8 cellular contexts compared by ENCODE assay signal in the genomic region with DNA sequence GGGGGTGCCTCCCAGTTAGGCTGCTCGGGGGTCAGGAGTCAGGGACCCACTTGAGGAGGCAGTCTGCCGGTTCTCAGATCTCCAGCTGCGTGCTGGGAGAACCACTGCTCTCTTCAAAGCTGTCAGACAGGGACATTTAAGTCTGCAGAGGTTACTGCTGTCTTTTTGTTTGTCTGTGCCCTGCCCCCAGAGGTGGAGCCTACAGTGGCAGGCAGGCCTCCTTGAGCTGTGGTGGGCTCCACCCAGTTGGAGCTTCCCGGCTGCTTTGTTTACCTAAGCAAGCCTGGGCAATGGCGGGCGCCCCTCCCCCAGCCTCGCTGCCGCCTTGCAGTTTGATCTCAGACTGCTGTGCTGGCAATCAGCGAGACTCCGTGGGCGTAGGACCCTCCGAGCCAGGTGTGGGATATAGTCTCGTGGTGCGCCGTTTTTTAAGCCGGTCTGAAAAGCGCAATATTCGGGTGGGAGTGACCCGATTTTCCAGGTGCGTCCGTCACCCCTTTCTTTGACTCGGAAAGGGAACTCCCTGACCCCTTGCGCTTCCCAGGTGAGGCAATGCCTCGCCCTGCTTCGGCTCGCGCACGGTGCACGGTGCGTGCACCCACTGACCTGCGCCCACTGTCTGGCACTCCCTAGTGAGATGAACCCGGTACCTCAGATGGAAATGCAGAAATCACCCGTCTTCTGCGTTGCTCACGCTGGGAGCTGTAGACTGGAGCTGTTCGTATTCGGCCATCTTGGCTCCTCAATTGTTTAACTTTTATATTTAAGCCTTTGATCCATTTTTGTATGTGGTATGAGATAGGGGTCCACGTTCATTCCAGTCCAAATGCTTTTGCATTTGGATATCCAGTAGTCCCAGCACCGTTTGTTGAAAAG.
A peak's percentile ranks its signal among the peaks of the same experiment; 100 is the strongest.
DNase-seq lines count a peak whose midpoint lies in the region; ATAC-seq, FAIRE-seq and TF ChIP-seq lines count a peak whose summit lies in the region.
"Not testable (repeated sequence)": the region's sequence is repeated elsewhere in the genome, so short reads cannot be mapped to it uniquely, and the experiment has no call there.

No MANE protein-coding gene starts in this region.

- not testable (repeated sequence) for H2AFZ ChIP-seq in mammary epithelial cell (ENCODE audit: low read depth, low read length)

- POLR2A ChIA-PET in A549 (lab: Yijun Ruan, JAX) = interaction anchor here (0.8 to 1.5 kb wide), 2 partner anchors 210 to 513 kb away, joined by 3 read pairs; a partner anchor contains a TSS
- POLR2A ChIA-PET in activated CD4-positive, alpha-beta T cell treated with anti-CD3 and anti-CD28 coated beads, Interleukin-2, amount 10 ng/mL, durations not matched to agents 7 days and 5 days (lab: Charles Lee) = not testable (repeated sequence)

- H3K27ac ChIP-seq in A549 = peak overlapping the region; percentile 85 to 94
- not testable (repeated sequence) for H3K27ac ChIP-seq in HUES64 (ENCODE audit: low read depth, low read length); mammary epithelial cell (ENCODE audit: insufficient read depth, low read depth, low read length)
- H3K27ac ChIP-seq in prostate gland = peak overlapping the region; percentile 12 to 58

- CTCF ChIA-PET in A549 (lab: Yijun Ruan, JAX); activated CD4-positive, alpha-beta T cell treated with anti-CD3 and anti-CD28 coated beads, Interleukin-2, amount 10 ng/mL, durations not matched to agents 7 days and 5 days (lab: Charles Lee); mammary epithelial cell (lab: Charles Lee; ENCODE audit: low non-redundant PET): not testable (repeated sequence)

- not testable (repeated sequence) for H3K36me3 ChIP-seq in HUES64 (ENCODE audit: insufficient read depth, low read length); mammary epithelial cell (ENCODE audit: insufficient read depth, low read length); prostate gland

- ATAC-seq in A549 = peak; percentile 71 to 73; a peak in 5 of 6 replicates
- not testable (repeated sequence) for ATAC-seq in memory B cell (ENCODE audit: low read depth)

- H3K36me3 Mint-ChIP-seq in activated CD4-positive, alpha-beta T cell treated with anti-CD3 and anti-CD28 coated beads, Interleukin-2, amount 10 ng/mL, durations not matched to agents 7 days and 5 days (ENCODE audit: low read depth); memory B cell: not testable (repeated sequence)

- H3K4me1 Mint-ChIP-seq in activated CD4-positive, alpha-beta T cell treated with anti-CD3 and anti-CD28 coated beads, Interleukin-2, amount 10 ng/mL, durations not matched to agents 7 days and 5 days; memory B cell: not testable (repeated sequence)

- not testable (repeated sequence) for H3K9me3 ChIP-seq in A549; HUES64 (ENCODE audit: insufficient read depth, low read depth, low read length); mammary epithelial cell (replicated peaks; ENCODE audit: insufficient read depth, low read length); prostate gland

- TF ChIP-seq CTCF in A549 (IDR thresholded peaks at IDR 0.05); mammary epithelial cell (conservative IDR thresholded peaks at IDR 0.05 in 1 of 2, IDR thresholded peaks at IDR 0.05 in 1 of 2; ENCODE audit: extremely low read depth in 1 of 2, insufficient read depth in 1 of 2, low read depth in 1 of 2, low read length in 2 of 2); prostate gland (IDR thresholded peaks at IDR 0.05): not testable (repeated sequence)

- H3K9ac ChIP-seq in HUES64 (ENCODE audit: low read depth, low read length) = peak overlapping the region; percentile 73
- not testable (repeated sequence) for H3K9ac ChIP-seq in mammary epithelial cell (ENCODE audit: insufficient read depth, low read length)

- DNase-seq in A549 (ENCODE audit: low read depth in 1 of 2, low spot score in 1 of 2) (peak in 1 of 2 experiments; percentile 35), NCI-H748 (lab: John Stamatoyannopoulos, UW; ENCODE audit: unreplicated experiment) (peak; percentile 39), glomerular visceral epithelial cell (ENCODE audit: extremely low spot score) (peak; percentile 14)
- not testable (repeated sequence) for DNase-seq in activated CD4-positive, alpha-beta T cell treated with anti-CD3 and anti-CD28 coated beads, Interleukin-2, amount 10 ng/mL, durations not matched to agents 7 days and 5 days; mammary epithelial cell; memory B cell (ENCODE audit: low spot score in 2 of 2); prostate gland (ENCODE audit: low spot score)

- peak overlapping the region; percentile 78 for H3K4me2 ChIP-seq in A549
- H3K4me2 ChIP-seq in mammary epithelial cell (ENCODE audit: insufficient read depth, low read depth, low read length) = not testable (repeated sequence)

- WGBS in A549 (ENCODE audit: missing lambda C conversion rate) = under 1% methylated on average over 13 of the region's 39 CpGs
- 16% methylated on average over 18 of the region's 39 CpGs for WGBS in HUES64
- WGBS in mammary epithelial cell (ENCODE audit: low coverage, missing lambda C conversion rate) = 29% methylated on average over 3 of the region's 39 CpGs
- WGBS in prostate gland = 66% methylated on average over 19 of the region's 39 CpGs

- TSS peak; percentile 30 for BruUV-seq in mammary epithelial cell (replicated peaks; lab: Mats Ljungman, UMichigan)

- not testable (repeated sequence) for TF ChIP-seq RAD21 in A549 (conservative IDR thresholded peaks at IDR 0.05 in 1 of 2, IDR thresholded peaks at IDR 0.05 in 1 of 2)

- H3K4me3 ChIP-seq in A549 = peak overlapping the region; percentile 47
- H3K4me3 ChIP-seq in HUES64 (ENCODE audit: low read length) = peak overlapping the region; percentile 54
- not testable (repeated sequence) for H3K4me3 ChIP-seq in mammary epithelial cell (replicated peaks in 1 of 3; ENCODE audit: insufficient read depth in 1 of 3, low read depth in 2 of 3, low read length in 3 of 3)
- peak overlapping the region; percentile 18 to 28 for H3K4me3 ChIP-seq in prostate gland

- not testable (repeated sequence) for H3K27ac Mint-ChIP-seq in activated CD4-positive, alpha-beta T cell treated with anti-CD3 and anti-CD28 coated beads, Interleukin-2, amount 10 ng/mL, durations not matched to agents 7 days and 5 days
- peak overlapping the region; percentile 77 for H3K27ac Mint-ChIP-seq in memory B cell

- FAIRE-seq in A549 (lab: Jason Lieb, UNC) = not testable (repeated sequence)

- not testable (repeated sequence) for H4K20me1 ChIP-seq in mammary epithelial cell (ENCODE audit: insufficient read depth, low read length)

- H3K9me3 Mint-ChIP-seq in activated CD4-positive, alpha-beta T cell treated with anti-CD3 and anti-CD28 coated beads, Interleukin-2, amount 10 ng/mL, durations not matched to agents 7 days and 5 days; memory B cell: not testable (repeated sequence)

- not testable (repeated sequence) for TF ChIP-seq EP300 in A549 (IDR thresholded peaks at IDR 0.05)

- H3K4me1 ChIP-seq in A549 = peaks cover 21% of the 10 kb centered on the region
- peaks cover 13% of the 10 kb centered on the region for H3K4me1 ChIP-seq in HUES64 (ENCODE audit: insufficient read depth, low read length)
- H3K4me1 ChIP-seq in mammary epithelial cell (ENCODE audit: insufficient read depth, low read length); prostate gland (replicated peaks): not testable (repeated sequence)

- intact Hi-C loops in mammary epithelial cell (cut with micrococcal nuclease); prostate gland (cut with DNase I): not testable (repeated sequence)

- TF ChIP-seq POLR2A in A549 (IDR thresholded peaks at IDR 0.05; ENCODE audit: low read length); prostate gland (IDR thresholded peaks at IDR 0.05): not testable (repeated sequence)

- not testable (repeated sequence) for H3K27me3 Mint-ChIP-seq in activated CD4-positive, alpha-beta T cell treated with anti-CD3 and anti-CD28 coated beads, Interleukin-2, amount 10 ng/mL, durations not matched to agents 7 days and 5 days; memory B cell

- dilution Hi-C loops in mammary epithelial cell (cut with HindIII; ENCODE audit: low sequenced_read_pairs) = not testable (repeated sequence)

- in situ Hi-C loops in mammary epithelial cell (cut with MboI; ENCODE audit: low sequenced_read_pairs in 2 of 2) = not testable (repeated sequence)

- H3K4me3 Mint-ChIP-seq in activated CD4-positive, alpha-beta T cell treated with anti-CD3 and anti-CD28 coated beads, Interleukin-2, amount 10 ng/mL, durations not matched to agents 7 days and 5 days = peak overlapping the region; percentile 54
- H3K4me3 Mint-ChIP-seq in memory B cell = peak overlapping the region; percentile 82

- not testable (repeated sequence) for H3K27me3 ChIP-seq in HUES64 (ENCODE audit: insufficient read depth, low read length); mammary epithelial cell (ENCODE audit: insufficient read depth, low read length); prostate gland (replicated peaks; ENCODE audit: insufficient read depth)

- H3K79me2 ChIP-seq in mammary epithelial cell (ENCODE audit: insufficient read depth, low read length) = not testable (repeated sequence)
